Comparison of ENCODE assay signal across 13 cellular contexts in the genomic region with DNA sequence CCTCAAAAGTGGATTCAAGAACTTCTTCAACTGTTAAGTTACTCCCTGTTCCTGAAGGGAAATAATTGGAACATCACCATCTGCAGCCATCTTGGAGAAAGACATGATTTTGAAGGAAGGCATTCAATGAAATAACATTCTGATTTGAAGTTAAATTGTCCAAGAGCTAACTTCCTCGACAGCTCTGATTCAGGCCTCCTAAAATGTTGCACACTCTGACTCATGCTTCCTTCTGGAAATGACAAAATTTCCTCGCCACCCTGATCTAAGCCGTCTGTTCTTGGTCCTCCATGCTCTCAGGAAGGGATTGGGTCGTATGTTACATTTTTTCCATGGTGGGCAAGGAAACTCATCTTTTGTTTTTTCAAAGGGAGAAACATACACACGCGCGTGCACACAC.
DNase-seq lines count a peak whose midpoint lies in the region; ATAC-seq and TF ChIP-seq lines count a peak whose summit lies in the region.
"Had no signal": no experiment of that assay in that cellular context is flagged by ENCODE, and none has a peak within 500 bp of the region (broad histone marks: within the 10 kb centered on the region; RNA-seq: fewer than 3 reads in every experiment).

No MANE protein-coding gene starts in this region.

- TF ChIP-seq CTCF in HFF-Myc (IDR thresholded peaks at IDR 0.05; ENCODE audit: low read depth, low read length, missing control alignments), result no peak
- TF ChIP-seq CTCF in foreskin keratinocyte (conservative IDR thresholded peaks at IDR 0.05), result no peak

- ATAC-seq in activated T-helper 17 cell treated with anti-CD3 and anti-CD28 coated beads, Interleukin-2, amount 50 U/mL, for 72 hours (replicated peaks), result peak; percentile 32
- peak; percentile 46 for ATAC-seq in foreskin keratinocyte
- ATAC-seq in GM18867 (IDR thresholded peaks at IDR 0.05; ENCODE audit: unreplicated experiment), result no peak

- H3K4me3 Mint-ChIP-seq in activated T-helper 17 cell treated with anti-CD3 and anti-CD28 coated beads, Interleukin-2, amount 50 U/mL, for 72 hours, result peak overlapping the region; percentile 26
- H3K4me3 Mint-ChIP-seq: CD8-positive, alpha-beta memory T cell had no signal

- H3K4me1 ChIP-seq in foreskin keratinocyte, result peaks cover 12% of the 10 kb centered on the region
- H3K4me1 ChIP-seq: right atrium auricular region had no signal

- H3K27me3 ChIP-seq in foreskin keratinocyte, result no peaks in the 10 kb centered on the region
- H3K27me3 ChIP-seq: right atrium auricular region had no signal

- H3K27me3 Mint-ChIP-seq in activated T-helper 17 cell treated with anti-CD3 and anti-CD28 coated beads, Interleukin-2, amount 50 U/mL, for 72 hours, result no peaks in the 10 kb centered on the region

- DNase-seq in AG08395 (ENCODE audit: low spot score) (peak; percentile 79), HFF-Myc (ENCODE audit: extremely low read depth, low read depth) (peak; percentile 37), foreskin keratinocyte (peak in 1 of 2 donors; percentile 61), SKM-1 (lab: John Stamatoyannopoulos, UW; ENCODE audit: unreplicated experiment) (no peak), NCI-H1930 (lab: John Stamatoyannopoulos, UW) (no peak), NCI-H2227 (lab: John Stamatoyannopoulos, UW; ENCODE audit: unreplicated experiment) (no peak)
- DNase-seq: CD8-positive, alpha-beta memory T cell; KBM-7; NCI-H2171; SHP77 had no signal

- no peaks in the 10 kb centered on the region for H3K36me3 Mint-ChIP-seq in activated T-helper 17 cell treated with anti-CD3 and anti-CD28 coated beads, Interleukin-2, amount 50 U/mL, for 72 hours (ENCODE audit: low read depth)
- H3K36me3 Mint-ChIP-seq: CD8-positive, alpha-beta memory T cell had no signal

- peaks cover 3% of the 10 kb centered on the region for H3K9me3 Mint-ChIP-seq in activated T-helper 17 cell treated with anti-CD3 and anti-CD28 coated beads, Interleukin-2, amount 50 U/mL, for 72 hours
- H3K9me3 Mint-ChIP-seq: CD8-positive, alpha-beta memory T cell had no signal

- peaks cover 13% of the 10 kb centered on the region for H3K4me1 Mint-ChIP-seq in activated T-helper 17 cell treated with anti-CD3 and anti-CD28 coated beads, Interleukin-2, amount 50 U/mL, for 72 hours
- H3K4me1 Mint-ChIP-seq: CD8-positive, alpha-beta memory T cell had no signal

- H3K27ac Mint-ChIP-seq in activated T-helper 17 cell treated with anti-CD3 and anti-CD28 coated beads, Interleukin-2, amount 50 U/mL, for 72 hours, result no peak overlapping the region

- no peak overlapping the region for H3K4me3 ChIP-seq in HFF-Myc (replicated peaks; ENCODE audit: low read depth, low read length)
- H3K4me3 ChIP-seq: right atrium auricular region had no signal

- no peak overlapping the region for H3K27ac ChIP-seq in foreskin keratinocyte
- H3K27ac ChIP-seq: right atrium auricular region had no signal

Comparison
In these comparisons a context has a peak if more than half of its experiments do, and no peak if none do; other contexts are left out.
1. DNase-seq: peak in AG08395 (single experiment) and HFF-Myc (single experiment); none in SKM-1 (single experiment), NCI-H1930 (0 of 2) and NCI-H2227 (single experiment).